ENCODE assay signal across 1 cellular context in the genomic region with DNA sequence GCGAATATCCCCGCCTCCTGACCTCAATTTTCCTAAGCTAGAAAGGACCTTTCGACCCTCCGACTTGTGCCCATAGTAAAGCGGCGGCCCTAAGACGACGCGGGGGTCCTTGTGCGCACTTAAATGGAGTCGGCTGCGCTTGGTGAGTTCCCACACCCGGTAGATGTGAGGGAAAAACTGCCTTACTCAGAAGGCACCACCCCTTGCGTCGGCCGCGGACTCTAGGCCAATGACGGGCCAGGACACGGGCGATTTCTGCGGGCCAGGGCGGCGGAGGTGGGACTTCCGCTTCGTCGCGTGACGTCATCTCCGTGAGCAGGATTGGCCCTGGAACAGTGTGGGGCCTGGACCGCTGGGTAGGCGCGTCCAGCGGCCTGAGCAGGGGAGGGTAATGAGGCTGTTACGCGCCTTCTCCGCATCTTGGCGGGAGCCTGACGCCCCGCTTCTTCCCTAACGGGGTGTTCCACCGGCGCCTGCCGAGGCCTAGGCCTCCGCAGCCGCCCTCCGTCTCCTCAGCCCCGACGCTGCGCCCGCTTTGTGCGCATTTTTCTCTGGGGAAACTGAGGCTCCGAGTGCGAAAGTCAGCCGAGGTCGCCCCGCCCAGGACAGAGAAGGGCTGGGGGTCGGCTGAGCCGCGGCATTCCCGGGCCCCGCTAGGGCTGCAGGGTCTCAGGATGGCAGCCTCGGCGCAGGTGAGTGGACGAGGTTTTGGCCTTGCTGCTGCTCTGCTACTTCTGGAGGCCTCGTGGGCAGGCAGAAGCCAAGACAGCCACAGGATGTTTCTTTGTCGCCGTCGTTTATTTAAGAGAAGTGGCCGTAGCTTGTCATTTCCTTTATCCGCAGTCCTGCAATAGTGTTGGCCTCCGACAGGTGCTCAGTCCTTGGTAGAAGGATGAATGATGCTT.
TF ChIP-seq lines count a peak whose summit lies in the region.

ZNF543 (plus strand) TSS at position 293 of the 905 bp plus-strand sequence; CDS start at position 675, 382 bp downstream.

TF ChIP-seq in SK-N-SH, 30 proteins besides CTCF, POLR2A, EP300 and RAD21 (continued from another document):
- TF ChIP-seq JUND (IDR thresholded peaks at IDR 0.05) (no peak), NRF1 (IDR thresholded peaks at IDR 0.05; ENCODE audit: low read depth, low read length) (no peak), SIN3A (IDR thresholded peaks at IDR 0.05; ENCODE audit: borderline replicate concordance, low read depth, low read length) (no peak; the same call in 1 of the 2 replicates), USF2 (IDR thresholded peaks at IDR 0.05; ENCODE audit: borderline replicate concordance, low read depth, low read length) (no peak), YY1 (IDR thresholded peaks at IDR 0.05; ENCODE audit: low read depth) (no peak)
